Comparison of ENCODE assay signal across 8 cellular contexts in the genomic region with DNA sequence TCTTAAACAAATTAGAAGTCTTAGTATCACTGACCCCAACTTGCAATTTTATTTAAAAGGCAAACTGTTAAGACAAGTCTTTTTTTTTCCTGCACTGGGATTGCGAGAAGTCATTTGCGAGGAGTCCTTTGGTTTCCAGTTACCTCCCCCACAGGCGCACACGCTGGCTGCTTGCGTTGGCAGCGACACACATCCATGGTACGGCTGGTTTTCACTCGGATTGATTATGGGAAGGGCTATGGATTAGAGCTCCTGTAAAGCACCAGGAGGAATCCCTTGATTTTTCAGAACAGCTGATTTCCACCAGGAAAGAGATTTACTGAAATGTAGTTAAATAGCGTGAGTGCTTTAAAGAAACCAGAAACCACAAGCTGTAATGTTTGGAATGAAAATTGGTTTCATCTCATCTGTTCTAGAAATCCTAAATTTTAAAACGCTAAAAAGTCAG. TPM values are rescaled to one million over a fixed set of nuclear protein-coding genes. Genes with fewer than 3 reads are reported as not detected.
DNase-seq lines count a peak whose midpoint lies in the region; ATAC-seq and TF ChIP-seq lines count a peak whose summit lies in the region.

No MANE protein-coding gene starts in this region.

- ATAC-seq in stimulated activated naive CD8-positive, alpha-beta T cell treated with anti-CD3 and anti-CD28 coated beads, Interleukin-15, amount 100 ng/mL, for 72 hours, result no peak
- ATAC-seq in GM21619 (IDR thresholded peaks at IDR 0.05; ENCODE audit: unreplicated experiment), result no peak
- ATAC-seq in mucosa of descending colon, result no peak
- ATAC-seq in CD8-positive, alpha-beta T cell, result no peak

- in situ Hi-C loops in T47D (cut with HindIII; ENCODE audit: low pct_unique_long_range_greater_than_20kb, low sequenced_read_pairs), result no loop called here

- intact Hi-C loops in mucosa of descending colon (cut with DNase I, micrococcal nuclease), result no loop called here
- intact Hi-C loops in CD8-positive, alpha-beta T cell (cut with DNase I, micrococcal nuclease), result no loop called here

- H3K4me3 Mint-ChIP-seq in immature natural killer cell, result peak overlapping the region in 3 of 5 donors; percentile 46 to 61 (median 55)
- peak overlapping the region; percentile 86 for H3K4me3 Mint-ChIP-seq in stimulated activated naive CD8-positive, alpha-beta T cell treated with anti-CD3 and anti-CD28 coated beads, Interleukin-15, amount 100 ng/mL, for 72 hours
- no peak overlapping the region for H3K4me3 Mint-ChIP-seq in CD8-positive, alpha-beta T cell

- no peaks in the 10 kb centered on the region for H3K9me3 ChIP-seq in mucosa of descending colon
- no peaks in the 10 kb centered on the region for H3K9me3 ChIP-seq in CD8-positive, alpha-beta T cell (ENCODE audit: low read length)

- H3K27ac Mint-ChIP-seq in immature natural killer cell, result no peak overlapping the region
- no peak overlapping the region for H3K27ac Mint-ChIP-seq in stimulated activated naive CD8-positive, alpha-beta T cell treated with anti-CD3 and anti-CD28 coated beads, Interleukin-15, amount 100 ng/mL, for 72 hours
- no peak overlapping the region for H3K27ac Mint-ChIP-seq in CD8-positive, alpha-beta T cell

- H3K27ac ChIP-seq in CD8-positive, alpha-beta T cell (ENCODE audit: low read depth, low read length), result no peak overlapping the region

- CTCF ChIA-PET in CD8-positive, alpha-beta T cell (lab: Charles Lee), result no interaction called here

- H3K36me3 Mint-ChIP-seq in immature natural killer cell, result no peaks in the 10 kb centered on the region
- H3K36me3 Mint-ChIP-seq in CD8-positive, alpha-beta T cell, result no peaks in the 10 kb centered on the region

- H3K4me1 ChIP-seq in mucosa of descending colon (ENCODE audit: low read depth), result peaks cover 7% of the 10 kb centered on the region
- H3K4me1 ChIP-seq in CD8-positive, alpha-beta T cell (ENCODE audit: insufficient read depth, low read length), result peaks cover 13% of the 10 kb centered on the region

- H3K27me3 Mint-ChIP-seq in immature natural killer cell (ENCODE audit: low read depth in 3 of 3), result peaks cover 2 to 21% (median 12%) of the 10 kb centered on the region in 3 donors
- peaks cover 56% of the 10 kb centered on the region for H3K27me3 Mint-ChIP-seq in stimulated activated naive CD8-positive, alpha-beta T cell treated with anti-CD3 and anti-CD28 coated beads, Interleukin-15, amount 100 ng/mL, for 72 hours
- H3K27me3 Mint-ChIP-seq in CD8-positive, alpha-beta T cell (ENCODE audit: low read depth), result peaks cover 45% of the 10 kb centered on the region

- POLR2A ChIA-PET in CD8-positive, alpha-beta T cell (lab: Charles Lee), result no interaction called here

- no peaks in the 10 kb centered on the region for H3K36me3 ChIP-seq in mucosa of descending colon (ENCODE audit: low read depth)
- no peaks in the 10 kb centered on the region for H3K36me3 ChIP-seq in CD8-positive, alpha-beta T cell (ENCODE audit: insufficient read depth, low read length)

- H3K4me3 ChIP-seq in mucosa of descending colon, result no peak overlapping the region
- H3K4me3 ChIP-seq in CD8-positive, alpha-beta T cell (ENCODE audit: low read depth, low read length), result no peak overlapping the region

- no peak for TF ChIP-seq CTCF in mucosa of descending colon (IDR thresholded peaks at IDR 0.05)
- no peak for TF ChIP-seq CTCF in CD8-positive, alpha-beta T cell (IDR thresholded peaks at IDR 0.05)

- H3K27me3 ChIP-seq in CD8-positive, alpha-beta T cell (ENCODE audit: insufficient read depth, low read length), result peaks cover 5% of the 10 kb centered on the region

- DNase-seq in EL, result peak; percentile 49
- DNase-seq in NAMALWA (ENCODE audit: low spot score), result peak; percentile 69
- peak; percentile 13 to 46 for DNase-seq in T47D (ENCODE audit: low read depth in 1 of 2, low spot score in 1 of 2)
- DNase-seq in immature natural killer cell, result no peak
- no peak for DNase-seq in stimulated activated naive CD8-positive, alpha-beta T cell treated with anti-CD3 and anti-CD28 coated beads, Interleukin-15, amount 100 ng/mL, for 72 hours
- no peak for DNase-seq in mucosa of descending colon
- DNase-seq in CD8-positive, alpha-beta T cell, result no peak

- H3K4me1 Mint-ChIP-seq in immature natural killer cell, result peaks cover 9 to 12% of the 10 kb centered on the region in 2 donors
- H3K4me1 Mint-ChIP-seq in stimulated activated naive CD8-positive, alpha-beta T cell treated with anti-CD3 and anti-CD28 coated beads, Interleukin-15, amount 100 ng/mL, for 72 hours, result peaks cover 16% of the 10 kb centered on the region
- peaks cover 22% of the 10 kb centered on the region for H3K4me1 Mint-ChIP-seq in CD8-positive, alpha-beta T cell (ENCODE audit: low read depth)

- H3K9me3 Mint-ChIP-seq in immature natural killer cell, result peaks cover 0 to 5% (median 0%) of the 10 kb centered on the region in 6 donors
- H3K9me3 Mint-ChIP-seq in stimulated activated naive CD8-positive, alpha-beta T cell treated with anti-CD3 and anti-CD28 coated beads, Interleukin-15, amount 100 ng/mL, for 72 hours, result no peaks in the 10 kb centered on the region
- H3K9me3 Mint-ChIP-seq in CD8-positive, alpha-beta T cell, result no peaks in the 10 kb centered on the region

RNA-seq across cellular contexts. Expression of gene SLC1A3, which starts 0.7 kb away (rescaled TPM):
- polyA plus RNA-seq in immature natural killer cell, result under 1 TPM in 1 of 3 donors, not detected in 2; 0.08 TPM
- total RNA-seq in mucosa of descending colon, result 10 to 100 TPM in 1 of 3 donors, 1 to 10 TPM in 1, under 1 TPM in 1; 0.67 to 10.2 (median 7.9) TPM
- not detected for total RNA-seq in CD8-positive, alpha-beta T cell

Comparison
In these comparisons a context has a peak if more than half of its experiments do, and no peak if none do; other contexts are left out.
1. DNase-seq: peak in EL (single experiment), NAMALWA (single experiment) and T47D (2 of 2); none in immature natural killer cell (0 of 3), stimulated activated naive CD8-positive, alpha-beta T cell treated with anti-CD3 and anti-CD28 coated beads, Interleukin-15, amount 100 ng/mL, for 72 hours (0 of 2), mucosa of descending colon (0 of 3) and CD8-positive, alpha-beta T cell (0 of 7).